ENCODE assay signal across 13 cellular contexts in the genomic region with DNA sequence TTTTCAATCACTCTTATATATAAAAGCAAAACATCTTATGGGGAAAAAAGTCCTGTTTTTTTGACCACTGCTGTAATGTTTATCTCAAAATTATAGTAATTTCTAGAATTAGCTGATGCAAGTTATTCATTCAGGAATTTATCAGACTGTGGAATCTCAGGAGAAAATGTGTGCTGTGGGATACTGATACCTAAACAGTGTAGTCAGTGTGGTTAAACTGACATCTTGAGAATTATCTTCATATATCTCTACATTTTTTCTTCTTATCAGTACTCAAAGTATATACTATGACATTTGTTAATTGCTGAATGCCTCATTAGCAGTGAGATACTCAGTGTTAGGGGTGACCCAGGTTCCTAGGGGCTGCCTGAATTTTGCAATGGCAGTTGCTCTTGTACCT.
DNase-seq lines count a peak whose midpoint lies in the region; ATAC-seq and TF ChIP-seq lines count a peak whose summit lies in the region.
"Had no signal": no experiment of that assay in that cellular context is flagged by ENCODE, and none has a peak within 500 bp of the region (broad histone marks: within the 10 kb centered on the region; RNA-seq: fewer than 3 reads in every experiment).

No MANE protein-coding gene starts in this region.

- dilution Hi-C loops in IMR-90 (cut with HindIII; ENCODE audit: low sequenced_read_pairs, unreplicated experiment) = no loop called here

- H3K4me2 ChIP-seq in IMR-90 (ENCODE audit: low read depth, low read length) (peak overlapping the region; percentile 58; the same call in 1 of the 2 replicates), SU-DHL-6 (ENCODE audit: low read depth, low read length, poor library complexity, severe bottlenecking) (no peak overlapping the region), trophoblast cell (ENCODE audit: low read length) (no peak overlapping the region)
- H3K4me2 ChIP-seq: BLaER1 treated with 17β-estradiol and CSF1 and Interleukin-3, amounts not matched to agents 10 nM and 100 nM had no signal

- no peaks in the 10 kb centered on the region for H3K9me2 ChIP-seq in SU-DHL-6 (replicated peaks; ENCODE audit: insufficient read depth, low read length)

- H3K79me2 ChIP-seq in SU-DHL-6 (ENCODE audit: insufficient read depth, low read length) (no peaks in the 10 kb centered on the region), trophoblast cell (ENCODE audit: control insufficient read depth, insufficient read depth, low read length, poor library complexity) (no peaks in the 10 kb centered on the region)

- H2AK5ac ChIP-seq in IMR-90 (ENCODE audit: low read depth, low read length) = no peak overlapping the region
- no peak overlapping the region for H2AK5ac ChIP-seq in trophoblast cell (ENCODE audit: low read length)

- no peak overlapping the region for H4K91ac ChIP-seq in IMR-90 (ENCODE audit: insufficient read depth, low read depth, low read length)
- no peak overlapping the region for H4K91ac ChIP-seq in trophoblast cell (ENCODE audit: low read depth, low read length)

- no peak overlapping the region for H3K56ac ChIP-seq in IMR-90 (ENCODE audit: extremely low read depth, insufficient read depth, low read length)

- intact Hi-C loops in IMR-90 (cut with micrococcal nuclease) = no loop called here

- H2BK120ac ChIP-seq in IMR-90 (ENCODE audit: low read depth, low read length) (no peak overlapping the region), trophoblast cell (ENCODE audit: insufficient read depth, low read length, poor library complexity) (no peak overlapping the region)

- no peaks in the 10 kb centered on the region for H3F3A ChIP-seq in SU-DHL-6 (ENCODE audit: insufficient read depth)

- H3K79me1 ChIP-seq in IMR-90 (ENCODE audit: low read depth in 1 of 2, low read length in 2 of 2) = no peaks in the 10 kb centered on the region
- no peaks in the 10 kb centered on the region for H3K79me1 ChIP-seq in trophoblast cell (ENCODE audit: low read length)

- H4K20me1 ChIP-seq in IMR-90 (ENCODE audit: insufficient read depth, low read length) (no peaks in the 10 kb centered on the region), SU-DHL-6 (ENCODE audit: low read depth, low read length) (no peaks in the 10 kb centered on the region)
- H4K20me1 ChIP-seq: BLaER1 treated with 17β-estradiol and CSF1 and Interleukin-3, amounts not matched to agents 10 nM and 100 nM had no signal

- TF ChIP-seq CTCF in IMR-90 (conservative IDR thresholded peaks at IDR 0.05; ENCODE audit: low read depth, low read length) = no peak
- no peak for TF ChIP-seq CTCF in SU-DHL-6 (IDR thresholded peaks at IDR 0.05; ENCODE audit: insufficient read depth, low read length, poor library complexity, severe bottlenecking)

- H3K4ac ChIP-seq in IMR-90 (ENCODE audit: low read depth, low read length) (no peak overlapping the region), trophoblast cell (ENCODE audit: low read depth, low read length) (no peak overlapping the region)

- POLR2A ChIA-PET in IMR-90 (lab: Charles Lee; ENCODE audit: unreplicated experiment) = no interaction called here

- no peak for TF ChIP-seq RAD21 in IMR-90 (IDR thresholded peaks at IDR 0.05; ENCODE audit: low read length)

- no peak overlapping the region for H3K9ac ChIP-seq in IMR-90 (ENCODE audit: low read depth, low read length)
- H3K9ac ChIP-seq in SU-DHL-6 (ENCODE audit: low read length) = no peak overlapping the region
- H3K9ac ChIP-seq in trophoblast cell (ENCODE audit: low read length) = no peak overlapping the region
- H3K9ac ChIP-seq: BLaER1 treated with 17β-estradiol and CSF1 and Interleukin-3, amounts not matched to agents 10 nM and 100 nM had no signal

- H3K14ac ChIP-seq in IMR-90 (replicated peaks; ENCODE audit: low read depth, low read length) (no peak overlapping the region), trophoblast cell (ENCODE audit: low read length) (no peak overlapping the region)

- BruUV-seq in IMR-90 (replicated peaks; lab: Mats Ljungman, UMichigan) = no TSS peak

- H3K23ac ChIP-seq in IMR-90 (ENCODE audit: low read depth, low read length) (no peak overlapping the region), trophoblast cell (ENCODE audit: low read length) (no peak overlapping the region)

- CTCF ChIA-PET in IMR-90 (lab: Yijun Ruan, JAX) = no interaction called here

- no peak overlapping the region for H3K27ac ChIP-seq in IMR-90 (ENCODE audit: insufficient read depth, low read length)
- no peak overlapping the region for H3K27ac ChIP-seq in SU-DHL-6 (ENCODE audit: low read depth, low read length)
- H3K27ac ChIP-seq in trophoblast cell (ENCODE audit: low read depth, low read length) = no peak overlapping the region
- H3K27ac ChIP-seq: BLaER1 treated with 17β-estradiol and CSF1 and Interleukin-3, amounts not matched to agents 10 nM and 100 nM had no signal

- no peak overlapping the region for H4K12ac ChIP-seq in trophoblast cell (ENCODE audit: low read depth, low read length)

- no peak overlapping the region for H4K5ac ChIP-seq in IMR-90 (ENCODE audit: low read depth, low read length)

- no peak overlapping the region for H2BK12ac ChIP-seq in trophoblast cell (ENCODE audit: low read length)

- H2BK5ac ChIP-seq in IMR-90 (ENCODE audit: low read depth, low read length, poor library complexity, severe bottlenecking) = no peak overlapping the region
- H2BK5ac ChIP-seq in trophoblast cell (ENCODE audit: low read depth, low read length, poor library complexity) = no peak overlapping the region

- peaks cover 2% of the 10 kb centered on the region for H3K4me1 ChIP-seq in IMR-90 (ENCODE audit: control insufficient read depth, insufficient read depth, low read length)
- H3K4me1 ChIP-seq in trophoblast cell (ENCODE audit: control insufficient read depth in 1 of 2, insufficient read depth in 2 of 2, low read length in 2 of 2) = no peaks in the 10 kb centered on the region

- H3K18ac ChIP-seq in IMR-90 (ENCODE audit: low read depth, low read length) (no peak overlapping the region), trophoblast cell (ENCODE audit: low read length) (no peak overlapping the region)

- H3K4me3 ChIP-seq in IMR-90 (ENCODE audit: insufficient read depth, low read depth, low read length) (no peak overlapping the region), SU-DHL-6 (ENCODE audit: insufficient read depth, low read length, poor library complexity, severe bottlenecking) (no peak overlapping the region), trophoblast cell (ENCODE audit: low read depth, low read length) (no peak overlapping the region)
- H3K4me3 ChIP-seq: BLaER1 treated with 17β-estradiol and CSF1 and Interleukin-3, amounts not matched to agents 10 nM and 100 nM had no signal

- no peak for TF ChIP-seq POLR2A in IMR-90 (IDR thresholded peaks at IDR 0.05; ENCODE audit: low read depth, low read length)

- ATAC-seq in IMR-90 (ENCODE audit: low read depth) = peak; percentile 51
- ATAC-seq in HG03045 (IDR thresholded peaks at IDR 0.05; ENCODE audit: unreplicated experiment) = no peak
- ATAC-seq: CD8-positive, alpha-beta T cell had no signal

- H2AFZ ChIP-seq in IMR-90 (replicated peaks; ENCODE audit: low read length, poor library complexity) (no peak overlapping the region), SU-DHL-6 (ENCODE audit: low read depth, low read length, severe bottlenecking) (peak overlapping the region; percentile 21), trophoblast cell (ENCODE audit: insufficient read depth, low read length, poor library complexity) (no peak overlapping the region)

- no peaks in the 10 kb centered on the region for H3K27me3 ChIP-seq in IMR-90 (ENCODE audit: control insufficient read depth, insufficient read depth, low read length)
- no peaks in the 10 kb centered on the region for H3K27me3 ChIP-seq in SU-DHL-6 (ENCODE audit: low read length)
- no peaks in the 10 kb centered on the region for H3K27me3 ChIP-seq in trophoblast cell (ENCODE audit: insufficient read depth, low read length)
- H3K27me3 ChIP-seq: BLaER1 treated with 17β-estradiol and CSF1 and Interleukin-3, amounts not matched to agents 10 nM and 100 nM had no signal

- no peaks in the 10 kb centered on the region for H3K9me1 ChIP-seq in IMR-90 (ENCODE audit: insufficient read depth, low read length)

- DNase-seq in EH (ENCODE audit: low read depth) (peak; percentile 45), IMR-90 (peak; percentile 22), trophoblast cell (peak; percentile 10 to 72), EL (no peak)
- DNase-seq in activated naive CD4-positive, alpha-beta T cell treated with Interleukin-2 at 50 U/mL for 16 hours = no peak
- DNase-seq: 8988T; Calu3; CD8-positive, alpha-beta T cell; DMS79 treated with DMSO at 0.1 percent for 48 hours; H9 had no signal

- in situ Hi-C loops in IMR-90 (cut with MboI; ENCODE audit: low sequenced_read_pairs) = no loop called here

- H3K9me3 ChIP-seq in IMR-90 (ENCODE audit: control insufficient read depth, insufficient read depth, low read length) = no peaks in the 10 kb centered on the region
- no peaks in the 10 kb centered on the region for H3K9me3 ChIP-seq in SU-DHL-6 (ENCODE audit: insufficient read depth, low read length)
- no peaks in the 10 kb centered on the region for H3K9me3 ChIP-seq in trophoblast cell (ENCODE audit: insufficient read depth, low read depth, low read length)
- H3K9me3 ChIP-seq: BLaER1 treated with 17β-estradiol and CSF1 and Interleukin-3, amounts not matched to agents 10 nM and 100 nM had no signal

- H2BK20ac ChIP-seq in IMR-90 (ENCODE audit: low read depth, low read length) = no peak overlapping the region

- H3K36me3 ChIP-seq in IMR-90 (ENCODE audit: control insufficient read depth, insufficient read depth, low read length) = no peaks in the 10 kb centered on the region
- H3K36me3 ChIP-seq in SU-DHL-6 (ENCODE audit: low read length) = no peaks in the 10 kb centered on the region
- H3K36me3 ChIP-seq in trophoblast cell (ENCODE audit: control insufficient read depth in 1 of 2, insufficient read depth in 2 of 2, low read length in 2 of 2) = peaks cover 0 to under 1% of the 10 kb centered on the region in 2 experiments
- H3K36me3 ChIP-seq: BLaER1 treated with 17β-estradiol and CSF1 and Interleukin-3, amounts not matched to agents 10 nM and 100 nM had no signal

- no peak overlapping the region for H2AK9ac ChIP-seq in IMR-90 (replicated peaks; ENCODE audit: low read depth, low read length, poor library complexity)

- no peak overlapping the region for H4K8ac ChIP-seq in IMR-90 (ENCODE audit: low read depth in 2 of 2, low read length in 2 of 2)
- no peak overlapping the region for H4K8ac ChIP-seq in trophoblast cell (ENCODE audit: low read depth, low read length)

- H2BK15ac ChIP-seq in IMR-90 (ENCODE audit: low read depth, low read length) = no peak overlapping the region

TF ChIP-seq in IMR-90, 13 proteins besides CTCF, POLR2A, EP300 and RAD21 (continues in another document):
- TF ChIP-seq RFX5 (IDR thresholded peaks at IDR 0.05; ENCODE audit: low read depth, low read length) (no peak), FOS (IDR thresholded peaks at IDR 0.05; ENCODE audit: low read depth, low read length) (no peak), SMC3 (IDR thresholded peaks at IDR 0.05; ENCODE audit: low read depth, low read length) (no peak), MXI1 (IDR thresholded peaks at IDR 0.05; ENCODE audit: borderline replicate concordance, low read depth, low read length) (no peak)

Comparison
In these comparisons a context has a peak if more than half of its experiments do, and no peak if none do; other contexts are left out.
1. DNase-seq: peak in EH (single experiment), IMR-90 (single experiment) and trophoblast cell (2 of 2); none in EL (single experiment) and activated naive CD4-positive, alpha-beta T cell treated with Interleukin-2 at 50 U/mL for 16 hours (single experiment).